Comparison of ENCODE assay signal across 8 cellular contexts in the genomic region with DNA sequence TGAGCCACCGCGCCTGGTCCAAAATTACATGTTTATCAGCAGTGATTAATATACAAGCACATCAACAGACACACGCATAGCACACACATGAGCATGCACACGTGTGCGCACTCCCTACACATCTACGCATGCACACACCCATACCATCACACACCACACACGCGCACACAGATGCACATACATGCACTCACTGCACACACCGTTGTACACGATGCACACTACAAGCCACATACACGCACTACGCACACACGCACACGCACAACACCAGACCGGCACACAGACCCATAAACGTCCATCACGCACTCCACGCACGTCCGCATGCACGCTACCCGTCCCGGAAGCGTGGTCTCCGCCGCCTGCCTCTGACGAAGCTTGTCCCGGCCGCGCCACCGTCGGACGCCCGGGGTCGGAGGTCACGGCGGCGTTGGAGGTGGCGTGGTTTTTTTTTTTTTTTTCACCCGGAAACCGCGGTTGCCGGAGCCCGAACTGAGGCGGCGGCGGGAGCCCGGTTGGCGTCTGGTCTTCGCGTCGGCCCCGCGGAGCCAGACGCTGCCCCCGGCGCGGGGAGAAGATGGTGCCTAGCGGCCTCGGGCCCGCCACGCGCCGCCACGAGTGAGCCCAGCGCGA. TPM values are rescaled to one million over a fixed set of nuclear protein-coding genes. Genes with fewer than 3 reads are reported as not detected.
DNase-seq lines count a peak whose midpoint lies in the region; ATAC-seq, FAIRE-seq and TF ChIP-seq lines count a peak whose summit lies in the region.

A gene with protein sequence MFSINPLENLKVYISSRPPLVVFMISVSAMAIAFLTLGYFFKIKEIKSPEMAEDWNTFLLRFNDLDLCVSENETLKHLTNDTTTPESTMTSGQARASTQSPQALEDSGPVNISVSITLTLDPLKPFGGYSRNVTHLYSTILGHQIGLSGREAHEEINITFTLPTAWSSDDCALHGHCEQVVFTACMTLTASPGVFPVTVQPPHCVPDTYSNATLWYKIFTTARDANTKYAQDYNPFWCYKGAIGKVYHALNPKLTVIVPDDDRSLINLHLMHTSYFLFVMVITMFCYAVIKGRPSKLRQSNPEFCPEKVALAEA (plus strand): TSS at position 457 of the 627 bp plus-strand sequence. CDS start 20,641 bp downstream, outside the sequence.

- H3K79me2 ChIP-seq in H1 (ENCODE audit: control insufficient read depth in 1 of 2, insufficient read depth in 2 of 2, low read length in 2 of 2) = peaks cover 11 to 40% of the 10 kb centered on the region in 2 experiments

- H3K36me3 Mint-ChIP-seq in activated CD8-positive, alpha-beta memory T cell treated with anti-CD3 and anti-CD28 coated beads, Interleukin-2, amount 10 ng/mL, durations not matched to agents 7 days and 5 days = peaks cover 19% of the 10 kb centered on the region

- H2BK5ac ChIP-seq in H1 (ENCODE audit: low read depth, low read length) (peak within 1 kb of the TSS; percentile 86), mesenchymal stem cell (ENCODE audit: low read depth, low read length, poor library complexity, severe bottlenecking) (peak within 1 kb of the TSS; percentile 25)

- no peaks in the 10 kb centered on the region for H3K27me3 Mint-ChIP-seq in activated CD8-positive, alpha-beta memory T cell treated with anti-CD3 and anti-CD28 coated beads, Interleukin-2, amount 10 ng/mL, durations not matched to agents 7 days and 5 days

- ATAC-seq in GM19467 (IDR thresholded peaks at IDR 0.05; ENCODE audit: unreplicated experiment) = peak; percentile 77
- peak; percentile 92 for ATAC-seq in activated CD8-positive, alpha-beta memory T cell treated with anti-CD3 and anti-CD28 coated beads, Interleukin-2, amount 10 ng/mL, durations not matched to agents 7 days and 5 days

- peak within 1 kb of the TSS; percentile 54 for H2BK15ac ChIP-seq in H1 (ENCODE audit: low read length)
- no peak within 1 kb of the TSS for H2BK15ac ChIP-seq in mesenchymal stem cell (ENCODE audit: low read depth, poor library complexity, severe bottlenecking)

- H4K20me1 ChIP-seq in H1 (replicated peaks in 1 of 2; ENCODE audit: control insufficient read depth in 1 of 2, insufficient read depth in 2 of 2, low read length in 2 of 2) = peaks cover 0 to 11% of the 10 kb centered on the region in 2 experiments

- no peaks in the 10 kb centered on the region for H3K9me3 Mint-ChIP-seq in activated CD8-positive, alpha-beta memory T cell treated with anti-CD3 and anti-CD28 coated beads, Interleukin-2, amount 10 ng/mL, durations not matched to agents 7 days and 5 days (ENCODE audit: low read depth)

- H4K91ac ChIP-seq in H1 (replicated peaks; ENCODE audit: insufficient read length, low read length) (peak within 1 kb of the TSS; percentile 100), mesenchymal stem cell (ENCODE audit: low read length) (peak within 1 kb of the TSS; percentile 90)

- H2BK120ac ChIP-seq in H1 (replicated peaks; ENCODE audit: low read depth, low read length) (peak within 1 kb of the TSS; percentile 94), mesenchymal stem cell (ENCODE audit: low read depth, low read length) (peak within 1 kb of the TSS; percentile 98)

- H2AK5ac ChIP-seq in H1 (ENCODE audit: low read depth, low read length) (peak within 1 kb of the TSS; percentile 70; the same call in 1 of the 2 replicates), mesenchymal stem cell (ENCODE audit: low read length, severe bottlenecking) (no peak within 1 kb of the TSS)

- peak within 1 kb of the TSS; percentile 100 for H3K4me2 ChIP-seq in H1 (ENCODE audit: insufficient read depth in 1 of 2, low read depth in 2 of 2, low read length in 2 of 2)
- peak within 1 kb of the TSS; percentile 67 for H3K4me2 ChIP-seq in mesenchymal stem cell (ENCODE audit: low read length, poor library complexity, severe bottlenecking)

- H3K4me1 ChIP-seq in H1 (replicated peaks in 1 of 4; ENCODE audit: control insufficient read depth in 3 of 4, insufficient read depth in 4 of 4, low read length in 3 of 4) (peaks cover 0 to 12% (median 3%) of the 10 kb centered on the region in 4 experiments; a peak in 3 of 7 replicates), mesenchymal stem cell (ENCODE audit: control insufficient read depth, insufficient read depth, low read depth, low read length) (peaks cover 8% of the 10 kb centered on the region)

- peaks cover 14% of the 10 kb centered on the region; the same call in 1 of the 2 replicates for H3K79me1 ChIP-seq in H1 (ENCODE audit: low read depth, low read length)
- H3K79me1 ChIP-seq in mesenchymal stem cell (replicated peaks; ENCODE audit: low read length, poor library complexity, severe bottlenecking) = peaks cover 2% of the 10 kb centered on the region

- H3K36me3 ChIP-seq in H1 (ENCODE audit: control insufficient read depth in 2 of 4, insufficient read depth in 4 of 4, low read length in 3 of 4) (peaks cover 0 to 6% (median 0%) of the 10 kb centered on the region in 4 experiments; a peak in 2 of 8 replicates), mesenchymal stem cell (ENCODE audit: control insufficient read depth in 1 of 2, insufficient read depth in 2 of 2, low read depth in 1 of 2, low read length in 2 of 2) (peaks cover 5 to 7% of the 10 kb centered on the region in 2 experiments)

- TF ChIP-seq POLR2A in H1 (IDR thresholded peaks at IDR 0.05; ENCODE audit: control extremely low read depth in 1 of 2, low read depth in 2 of 2, low read length in 2 of 2) = peak in 1 of 2 experiments; percentile 55; a peak in 1 of 3 replicates

- H3K14ac ChIP-seq in H1 (ENCODE audit: insufficient read length) (peak within 1 kb of the TSS; percentile 6), mesenchymal stem cell (ENCODE audit: low read length in 2 of 2) (peak within 1 kb of the TSS; percentile 98)

- H2BK12ac ChIP-seq in H1 (ENCODE audit: low read depth, low read length) (peak within 1 kb of the TSS; percentile 86), mesenchymal stem cell (ENCODE audit: low read length in 2 of 2) (peak within 1 kb of the TSS in 1 of 2 experiments; percentile 51)

- FAIRE-seq in H1 (lab: Jason Lieb, UNC) = no peak

- H3K4me1 Mint-ChIP-seq in activated CD8-positive, alpha-beta memory T cell treated with anti-CD3 and anti-CD28 coated beads, Interleukin-2, amount 10 ng/mL, durations not matched to agents 7 days and 5 days = peaks cover 40% of the 10 kb centered on the region

- WGBS in H1 (ENCODE audit: extremely low coverage in 1 of 2, insufficient coverage in 1 of 2, insufficient read length in 1 of 2, insufficient replicate concordance in 2 of 2, low coverage in 1 of 2, low lambda C conversion rate in 2 of 2, missing lambda C conversion rate in 1 of 2), 2 experiments = 10% methylated on average over 36 of the region's 67 CpGs; no CpG with 5 or more reads in 1 of the 2 experiments
- 8% methylated on average over 48 of the region's 67 CpGs for WGBS in mesenchymal stem cell

- peak within 1 kb of the TSS; percentile 99 for H3K4ac ChIP-seq in H1 (replicated peaks; ENCODE audit: insufficient read length, low read depth, low read length)
- peak within 1 kb of the TSS; percentile 71 to 80 for H3K4ac ChIP-seq in mesenchymal stem cell (ENCODE audit: low read depth in 1 of 2, low read length in 2 of 2)

- peaks cover 9% of the 10 kb centered on the region for H3K23me2 ChIP-seq in H1 (ENCODE audit: low read depth, low read length)

- CTCF ChIA-PET in activated CD8-positive, alpha-beta memory T cell treated with anti-CD3 and anti-CD28 coated beads, Interleukin-2, amount 10 ng/mL, durations not matched to agents 7 days and 5 days (lab: Charles Lee) = interaction anchor here (0.7 to 2.2 kb wide), 3 partner anchors 10 to 991 kb away, joined by 3 to 8 read pairs (median 8); no protein-coding TSS in a partner anchor
- CTCF ChIA-PET in H1 (lab: Charles Lee; ENCODE audit: partially characterized antibody) = interaction anchor here (0.7 kb wide), 1 partner anchor 16 kb away, joined by 5 read pairs; no protein-coding TSS in a partner anchor

- H3K9me3 ChIP-seq in H1 (ENCODE audit: insufficient read depth in 2 of 2, low read depth in 1 of 2, low read length in 1 of 2) (no peaks in the 10 kb centered on the region), mesenchymal stem cell (ENCODE audit: control insufficient read depth, low read length) (no peaks in the 10 kb centered on the region)

- H4K8ac ChIP-seq in H1 (ENCODE audit: extremely low read depth, insufficient read depth, low read length) = peak within 1 kb of the TSS; percentile 68
- H4K8ac ChIP-seq in mesenchymal stem cell (ENCODE audit: low read length) = peak within 1 kb of the TSS; percentile 98

- POLR2A ChIA-PET in H1 (lab: Charles Lee; ENCODE audit: partially characterized antibody) = interaction anchor here (0.6 to 2.5 kb wide), 7 partner anchors 8 to 77 kb away, joined by 3 to 9 read pairs (median 4); no protein-coding TSS in a partner anchor

- peak within 1 kb of the TSS; percentile 41; the same call in 1 of the 2 replicates for H3K27ac ChIP-seq in H1 (ENCODE audit: low read depth, low read length)
- no peak within 1 kb of the TSS for H3K27ac ChIP-seq in mesenchymal stem cell (ENCODE audit: low read length, poor library complexity, severe bottlenecking)

- no peak within 1 kb of the TSS for H2BK20ac ChIP-seq in H1 (ENCODE audit: low read length)

- H4K5ac ChIP-seq in H1 (ENCODE audit: insufficient read length, low read depth, low read length) = peak within 1 kb of the TSS; percentile 93

- H3K27ac Mint-ChIP-seq in activated CD8-positive, alpha-beta memory T cell treated with anti-CD3 and anti-CD28 coated beads, Interleukin-2, amount 10 ng/mL, durations not matched to agents 7 days and 5 days = peak within 1 kb of the TSS; percentile 97

- H2AFZ ChIP-seq in H1 (ENCODE audit: low read length) = peak within 1 kb of the TSS; percentile 100
- H2AFZ ChIP-seq in mesenchymal stem cell (ENCODE audit: low read depth, low read length) = peak within 1 kb of the TSS; percentile 99

- H3K27me3 ChIP-seq in H1 (replicated peaks in 1 of 4; ENCODE audit: control insufficient read depth in 3 of 4, extremely low read depth in 1 of 4, insufficient read depth in 3 of 4, low read length in 3 of 4) (no peaks in the 10 kb centered on the region), mesenchymal stem cell (ENCODE audit: control insufficient read depth in 1 of 2, insufficient read depth in 1 of 2, low read length in 2 of 2) (no peaks in the 10 kb centered on the region)

- peak; percentile 94 for DNase-seq in CMK (ENCODE audit: low read depth)
- peak; percentile 32 for DNase-seq in HS-5 (ENCODE audit: low read depth)
- DNase-seq in NOMO-1 (lab: John Stamatoyannopoulos, UW; ENCODE audit: unreplicated experiment in 2 of 2) = peak; percentile 76 to 90
- peak; percentile 94 for DNase-seq in activated CD8-positive, alpha-beta memory T cell treated with anti-CD3 and anti-CD28 coated beads, Interleukin-2, amount 10 ng/mL, durations not matched to agents 7 days and 5 days
- DNase-seq in H1 (ENCODE audit: low read depth in 1 of 2, low spot score in 2 of 2) = peak in 1 of 2 experiments; percentile 84
- DNase-seq in mesenchymal stem cell = peak; percentile 89
- DNase-seq in stimulated activated CD8-positive, alpha-beta memory T cell treated with anti-CD3 and anti-CD28 coated beads, Interleukin-12 subunit alpha, Interleukin-12 subunit beta, amount 100 ng/mL, for 24 hours (ENCODE audit: extremely low read depth) = peak; percentile 77

- H3K18ac ChIP-seq in H1 (ENCODE audit: extremely low read depth, low read length) (peak within 1 kb of the TSS; percentile 98), mesenchymal stem cell (ENCODE audit: low read depth in 1 of 2, low read length in 2 of 2) (peak within 1 kb of the TSS; percentile 91 to 99)

- H3K4me3 Mint-ChIP-seq in activated CD8-positive, alpha-beta memory T cell treated with anti-CD3 and anti-CD28 coated beads, Interleukin-2, amount 10 ng/mL, durations not matched to agents 7 days and 5 days = peak within 1 kb of the TSS; percentile 95

- TF ChIP-seq CTCF in H1 (IDR thresholded peaks at IDR 0.05; ENCODE audit: control extremely low read depth in 1 of 3, insufficient read depth in 1 of 3, low read depth in 1 of 3, low read length in 3 of 3) = no peak

- H3K4me3 ChIP-seq in H1 (ENCODE audit: extremely low read depth in 1 of 4, insufficient read depth in 2 of 4, low read depth in 3 of 4, low read length in 4 of 4) = peak within 1 kb of the TSS; percentile 58 to 97 (median 96)
- H3K4me3 ChIP-seq in mesenchymal stem cell (ENCODE audit: insufficient read depth in 1 of 2, low read depth in 1 of 2, low read length in 2 of 2) = peak within 1 kb of the TSS; percentile 78 to 88

- H3K56ac ChIP-seq in H1 (replicated peaks; ENCODE audit: insufficient read length, low read depth, low read length) = peak within 1 kb of the TSS; percentile 65

- H3K23ac ChIP-seq in H1 (ENCODE audit: insufficient read length) (no peak within 1 kb of the TSS), mesenchymal stem cell (ENCODE audit: low read length in 2 of 2) (peak within 1 kb of the TSS in 1 of 2 experiments; percentile 79)

- TF ChIP-seq RAD21 in H1 (IDR thresholded peaks at IDR 0.05 in 1 of 2, conservative IDR thresholded peaks at IDR 0.05 in 1 of 2; ENCODE audit: low read depth in 2 of 2, low read length in 2 of 2) = no peak

- peak within 1 kb of the TSS; percentile 48 to 96 (median 90) for H3K9ac ChIP-seq in H1 (replicated peaks in 1 of 4; ENCODE audit: extremely low read depth in 1 of 4, low read depth in 3 of 4, low read length in 3 of 4)
- H3K9ac ChIP-seq in mesenchymal stem cell (ENCODE audit: low read length) = peak within 1 kb of the TSS; percentile 93

- no peak for TF ChIP-seq EP300 in H1 (IDR thresholded peaks at IDR 0.05; ENCODE audit: borderline replicate concordance in 1 of 2, low read depth in 2 of 2, low read length in 2 of 2)

RNA-seq across cellular contexts. Expression of the gene that starts here (rescaled TPM):
- total RNA-seq in activated CD8-positive, alpha-beta memory T cell treated with anti-CD3 and anti-CD28 coated beads, Interleukin-2, amount 10 ng/mL, durations not matched to agents 7 days and 5 days = 10 to 100 TPM; 84.8 to 90.2 TPM
- 60.9 and 63.6 TPM in 2 replicates for total RNA-seq in H1 (2021; fragmentation: NEBNext Ultra II Directional; extraction: Animal tissue kit (Norgen Biotek cat#: 25700))
- 126 and 150 TPM in 2 replicates for polyA plus RNA-seq in H1 (2011; rRNA removed)
- polyA plus RNA-seq in H1 (2011; cell fraction: cytosol; rRNA removed) = 93.0 TPM
- polyA plus RNA-seq in H1 (2011; cell fraction: nucleus; rRNA removed) = 143 TPM
- 43.0 to 53.7 TPM (median 47.5 TPM) in 4 replicates for polyA plus RNA-seq in H1 (2012, experiment 1 of 2)
- polyA plus RNA-seq in H1 (2012, experiment 2 of 2) = 19.2 TPM
- polyA plus RNA-seq in H1 (2013, experiment 1 of 2) = 55.1 TPM
- 71.2 TPM for polyA plus RNA-seq in H1 (2013, experiment 2 of 2)
- polyA minus RNA-seq in H1 (2011; rRNA and poly(A)+ RNA removed) = 170 and 199 TPM in 2 replicates
- polyA minus RNA-seq in H1 (2011; cell fraction: cytosol; rRNA and poly(A)+ RNA removed) = 64.9 TPM
- 50.8 TPM for polyA minus RNA-seq in H1 (2011; cell fraction: nucleus; rRNA and poly(A)+ RNA removed)
- 92.2 TPM for polyA plus RNA-seq in mesenchymal stem cell (2013, experiment 1 of 2)
- polyA plus RNA-seq in mesenchymal stem cell (2013, experiment 2 of 2) = 91.8 TPM
